12 cellular contexts compared by ENCODE assay signal in genomic region chr1:202709276-202710041, GRCh38. TPM values are rescaled to one million over a fixed set of nuclear protein-coding genes. Genes with fewer than 3 reads are reported as not detected.
A peak's percentile ranks its signal among the peaks of the same experiment; 100 is the strongest.
DNase-seq lines count a peak whose midpoint lies in the region; ATAC-seq and TF ChIP-seq lines count a peak whose summit lies in the region.
"Had no signal": no experiment of that assay in that cellular context is flagged by ENCODE, and none has a peak within 500 bp of the region (broad histone marks: within the 10 kb centered on the region; RNA-seq: fewer than 3 reads in every experiment).

No MANE protein-coding gene starts in this region.

- H3K27me3 ChIP-seq in A673 (replicated peaks; ENCODE audit: insufficient read depth, low read depth, low read length, poor library complexity) = peaks cover 46% of the 10 kb centered on the region
- peaks cover 75% of the 10 kb centered on the region for H3K27me3 ChIP-seq in KMS-11 (ENCODE audit: insufficient read depth, low read depth)
- peaks cover 9 to 88% (median 41%) of the 10 kb centered on the region in 3 experiments for H3K27me3 ChIP-seq in neuronal stem cell (ENCODE audit: control insufficient read depth in 3 of 3, insufficient read depth in 3 of 3, low read depth in 1 of 3, low read length in 3 of 3)
- H3K27me3 ChIP-seq in gastroesophageal sphincter = peaks cover 74% of the 10 kb centered on the region

- POLR2A ChIA-PET in A673 (lab: Charles Lee; ENCODE audit: low non-redundant PET) = interaction anchor here (0.6 kb wide), 1 partner anchor 11 kb away, joined by 16 read pairs; no protein-coding TSS in a partner anchor

- no peaks in the 10 kb centered on the region for H3K79me2 ChIP-seq in KMS-11 (ENCODE audit: insufficient read depth, low read depth)

- no peak for TF ChIP-seq CTCF in A673 (conservative IDR thresholded peaks at IDR 0.05; ENCODE audit: low read depth, low read length)
- TF ChIP-seq CTCF in KMS-11 (conservative IDR thresholded peaks at IDR 0.05; ENCODE audit: low read depth, low read length) = no peak
- TF ChIP-seq CTCF in gastroesophageal sphincter (IDR thresholded peaks at IDR 0.05) = no peak
- no peak for TF ChIP-seq CTCF in endothelial cell (IDR thresholded peaks at IDR 0.05; ENCODE audit: unreplicated experiment)

- TF ChIP-seq POLR2A in gastroesophageal sphincter (IDR thresholded peaks at IDR 0.05) = no peak

- no CpG with 5 or more reads among the region's 34 CpGs for WGBS in neuronal stem cell (ENCODE audit: extremely low coverage in 2 of 2, insufficient read length in 2 of 2, insufficient replicate concordance in 1 of 2), 2 donors
- 7 to 13% methylated on average over 3 to 6 of the region's 34 CpGs for WGBS in gastroesophageal sphincter (ENCODE audit: low coverage in 1 of 2), 2 donors

- no peak overlapping the region for H2BK15ac ChIP-seq in neuronal stem cell (ENCODE audit: low read length)

- no peak overlapping the region for H3K14ac ChIP-seq in neuronal stem cell (ENCODE audit: low read length)

- peak overlapping the region; percentile 88 for H3K23ac ChIP-seq in neuronal stem cell (ENCODE audit: low read depth, low read length, poor library complexity)

- H3K36me3 Mint-ChIP-seq in endothelial cell (ENCODE audit: low read depth, unreplicated experiment) = no peaks in the 10 kb centered on the region

- no peak overlapping the region for H2BK12ac ChIP-seq in neuronal stem cell (ENCODE audit: low read length)

- no peak overlapping the region for H3K4ac ChIP-seq in neuronal stem cell (ENCODE audit: low read length)

- no peak overlapping the region for H3K27ac Mint-ChIP-seq in endothelial cell (ENCODE audit: unreplicated experiment)

- H3K4me2 ChIP-seq in KMS-11 (peak overlapping the region; percentile 19; the same call in 1 of the 2 replicates), neuronal stem cell (ENCODE audit: insufficient read depth, low read length, poor library complexity, severe bottlenecking) (peak overlapping the region; percentile 81)

- no peaks in the 10 kb centered on the region for H4K20me1 ChIP-seq in KMS-11 (ENCODE audit: insufficient read depth)

- CTCF ChIA-PET in A673 (lab: Charles Lee) = interaction anchor here (0.5 to 0.7 kb wide), 2 partner anchors 11 to 359 kb away, joined by 3 to 4 read pairs; no protein-coding TSS in a partner anchor

- H3K9me3 ChIP-seq in A673 (ENCODE audit: low read depth, low read length, poor library complexity, severe bottlenecking) = no peaks in the 10 kb centered on the region
- H3K9me3 ChIP-seq in neuronal stem cell (replicated peaks in 1 of 2; ENCODE audit: control insufficient read depth in 2 of 2, insufficient read depth in 1 of 2, low read depth in 1 of 2, low read length in 2 of 2) = no peaks in the 10 kb centered on the region
- H3K9me3 ChIP-seq in gastroesophageal sphincter = no peaks in the 10 kb centered on the region
- H3K9me3 ChIP-seq: tibial artery had no signal

- H3K9ac ChIP-seq in KMS-11 = no peak overlapping the region
- H3K9ac ChIP-seq in neuronal stem cell (ENCODE audit: low read depth, low read length, poor library complexity) = peak overlapping the region; percentile 52

- H3K9me3 Mint-ChIP-seq in endothelial cell (ENCODE audit: unreplicated experiment) = no peaks in the 10 kb centered on the region
- H3K9me3 Mint-ChIP-seq: naive B cell had no signal

- H3K27ac ChIP-seq in A673 (ENCODE audit: low read depth, low read length, poor library complexity, severe bottlenecking) (no peak overlapping the region), KMS-11 (no peak overlapping the region), neuronal stem cell (replicated peaks; ENCODE audit: low read length) (no peak overlapping the region), gastroesophageal sphincter (no peak overlapping the region)
- H3K27ac ChIP-seq: tibial artery had no signal

- H3K4me1 ChIP-seq in A673 (ENCODE audit: insufficient read depth, low read length, poor library complexity, severe bottlenecking) (peaks cover 16% of the 10 kb centered on the region), KMS-11 (ENCODE audit: low read depth, poor library complexity, severe bottlenecking) (no peaks in the 10 kb centered on the region), neuronal stem cell (ENCODE audit: control insufficient read depth in 2 of 2, insufficient read depth in 1 of 2, low read depth in 1 of 2, low read length in 2 of 2) (peaks cover 13 to 14% of the 10 kb centered on the region in 2 donors), gastroesophageal sphincter (peaks cover 0 to 18% (median 17%) of the 10 kb centered on the region in 3 donors)

- no peak for DNase-seq in A673 (ENCODE audit: low spot score)
- no peak for DNase-seq in left ventricle myocardium superior
- no peak for DNase-seq in neuronal stem cell (ENCODE audit: low spot score)
- no peak for DNase-seq in endothelial cell (ENCODE audit: low spot score)
- DNase-seq: activated T-cell treated with anti-CD3 and anti-CD28 coated beads for 4 hours, naive B cell, tibial artery had no signal

- no TSS peak for BruUV-seq in A673 (replicated peaks; lab: Mats Ljungman, UMichigan)

- ATAC-seq in left ventricle myocardium superior = peak; percentile 19
- no peak for ATAC-seq in gastroesophageal sphincter
- no peak for ATAC-seq in HG03565 (IDR thresholded peaks at IDR 0.05; ENCODE audit: unreplicated experiment)
- ATAC-seq in GM18517 (IDR thresholded peaks at IDR 0.05; ENCODE audit: unreplicated experiment) = no peak

- no peak overlapping the region for H2BK120ac ChIP-seq in neuronal stem cell (ENCODE audit: low read depth, low read length)

- no peak overlapping the region for H4K91ac ChIP-seq in neuronal stem cell (ENCODE audit: low read depth, low read length, poor library complexity)

- peak overlapping the region; percentile 45 for H2BK5ac ChIP-seq in neuronal stem cell (ENCODE audit: low read length)

- H3K36me3 ChIP-seq in A673 (ENCODE audit: insufficient read depth, low read length, poor library complexity, severe bottlenecking) (no peaks in the 10 kb centered on the region), KMS-11 (ENCODE audit: insufficient read depth) (no peaks in the 10 kb centered on the region), neuronal stem cell (replicated peaks in 1 of 2; ENCODE audit: control insufficient read depth in 2 of 2, insufficient read depth in 2 of 2, low read length in 2 of 2) (no peaks in the 10 kb centered on the region), gastroesophageal sphincter (no peaks in the 10 kb centered on the region)
- H3K36me3 ChIP-seq: tibial artery had no signal

- intact Hi-C loops in A673 (cut with micrococcal nuclease; ENCODE audit: unreplicated experiment) = no loop called here
- intact Hi-C loops in left ventricle myocardium superior (cut with micrococcal nuclease) = loop anchor here (10.0 kb wide), 1 partner anchor 355 kb away; no protein-coding TSS in a partner anchor

- H3K27me3 Mint-ChIP-seq in endothelial cell (ENCODE audit: unreplicated experiment) = peaks cover 7% of the 10 kb centered on the region

- H3K4me3 ChIP-seq in A673 (ENCODE audit: low read depth, low read length, poor library complexity, severe bottlenecking) (peak overlapping the region; percentile 50), KMS-11 (IDR thresholded peaks at IDR 0.05; ENCODE audit: insufficient read depth, low read depth, low read length) (no peak overlapping the region), neuronal stem cell (ENCODE audit: low read length in 2 of 2) (peak overlapping the region; percentile 38 to 73), gastroesophageal sphincter (peak overlapping the region in 1 of 2 donors; percentile 45)

- no peak overlapping the region for H3K4me3 Mint-ChIP-seq in endothelial cell (ENCODE audit: unreplicated experiment)

- no peak overlapping the region for H4K8ac ChIP-seq in neuronal stem cell (ENCODE audit: low read depth, low read length)

- H3K18ac ChIP-seq in neuronal stem cell (ENCODE audit: low read length) = peak overlapping the region; percentile 84

- H3K4me1 Mint-ChIP-seq in endothelial cell (ENCODE audit: unreplicated experiment) = peaks cover 25% of the 10 kb centered on the region

- H2AK5ac ChIP-seq in neuronal stem cell (ENCODE audit: low read depth, low read length) = peak overlapping the region; percentile 73

- H2AFZ ChIP-seq in KMS-11 (ENCODE audit: low read depth) (no peak overlapping the region), neuronal stem cell (ENCODE audit: low read length) (peak overlapping the region; percentile 93)

- H3K79me1 ChIP-seq in neuronal stem cell (ENCODE audit: low read depth, low read length) = no peaks in the 10 kb centered on the region

- TF ChIP-seq EP300 in gastroesophageal sphincter (IDR thresholded peaks at IDR 0.05) = no peak

RNA-seq across cellular contexts. Expression of gene SYT2, which starts 0.8 kb away (rescaled TPM):
- total RNA-seq in A673 (2021) (0.69 and 0.92 TPM in 2 replicates), left ventricle myocardium superior (not detected), gastroesophageal sphincter (under 1 TPM in 2 of 4 donors, not detected in 2; 0.23 to 0.59 TPM), endothelial cell (ENCODE audit: unreplicated experiment) (0.33 TPM)
- polyA plus RNA-seq in neuronal stem cell (2013, experiment 1 of 2) = 0.08 TPM
- polyA plus RNA-seq in neuronal stem cell (2013, experiment 2 of 2) = 0.06 TPM
- total RNA-seq: OCI-LY7 had no signal
